ENCODE assay signal across 1 cellular context in genomic region chr19:14556662-14557188, GRCh38.
A peak's percentile ranks its signal among the peaks of the same experiment; 100 is the strongest.
TF ChIP-seq lines count a peak whose summit lies in the region.

No MANE protein-coding gene starts in this region.

TF ChIP-seq in HepG2, 621 proteins besides CTCF, POLR2A, EP300 and RAD21 (continued from another document and continues in another):
- TF ChIP-seq TCF12 (IDR thresholded peaks at IDR 0.05) (no peak), TCF12 (CRISPR knock-in tag; IDR thresholded peaks at IDR 0.05) (no peak), SAP130 (CRISPR knock-in tag; IDR thresholded peaks at IDR 0.05; ENCODE audit: low read depth) (peak; percentile 63), PBX3 (CRISPR knock-in tag; IDR thresholded peaks at IDR 0.05; ENCODE audit: borderline replicate concordance) (no peak), SP4 (CRISPR knock-in tag; IDR thresholded peaks at IDR 0.05) (no peak), ZMYM4 (CRISPR knock-in tag; IDR thresholded peaks at IDR 0.05) (no peak), JARID2 (CRISPR knock-in tag; IDR thresholded peaks at IDR 0.05; ENCODE audit: insufficient replicate concordance) (no peak), ZSCAN5A (CRISPR knock-in tag; IDR thresholded peaks at IDR 0.05; ENCODE audit: borderline replicate concordance) (no peak), YEATS2 (CRISPR knock-in tag; IDR thresholded peaks at IDR 0.05; ENCODE audit: borderline replicate concordance) (no peak), ARID5B (CRISPR knock-in tag; IDR thresholded peaks at IDR 0.05) (peak; percentile 32; the same call in 1 of the 2 replicates), ZNF792 (CRISPR knock-in tag; IDR thresholded peaks at IDR 0.05) (0 out of 2 replicates have a peak, but pooled peaks have one; percentile 39), ZNF567 (CRISPR knock-in tag; IDR thresholded peaks at IDR 0.05; ENCODE audit: borderline replicate concordance) (no peak), AHR (CRISPR knock-in tag; IDR thresholded peaks at IDR 0.05) (0 out of 2 replicates have a peak, but pooled peaks have one; percentile 27), TBP (CRISPR knock-in tag; IDR thresholded peaks at IDR 0.05) (no peak), ZNF224 (CRISPR knock-in tag; IDR thresholded peaks at IDR 0.05) (no peak), ZNF564 (CRISPR knock-in tag; IDR thresholded peaks at IDR 0.05) (no peak), ZNF337 (CRISPR knock-in tag; IDR thresholded peaks at IDR 0.05; ENCODE audit: borderline replicate concordance, low read depth) (no peak), TSC22D2 (CRISPR knock-in tag; IDR thresholded peaks at IDR 0.05; ENCODE audit: borderline replicate concordance) (no peak), HMG20B (CRISPR knock-in tag; conservative IDR thresholded peaks at IDR 0.05) (no peak), ZFP36 (IDR thresholded peaks at IDR 0.05; ENCODE audit: borderline replicate concordance, low read depth, low read length, partially characterized antibody) (no peak), ONECUT2 (CRISPR knock-in tag; IDR thresholded peaks at IDR 0.05) (no peak), ZNF7 (CRISPR knock-in tag; IDR thresholded peaks at IDR 0.05) (no peak), BRF2 (CRISPR knock-in tag; IDR thresholded peaks at IDR 0.05) (no peak), NFE2L1 (CRISPR knock-in tag; IDR thresholded peaks at IDR 0.05; ENCODE audit: borderline replicate concordance) (no peak), ISX (CRISPR knock-in tag; conservative IDR thresholded peaks at IDR 0.05) (no peak), PRDM15 (CRISPR knock-in tag; IDR thresholded peaks at IDR 0.05) (no peak), ZNF749 (CRISPR knock-in tag; IDR thresholded peaks at IDR 0.05; ENCODE audit: borderline replicate concordance) (no peak), MXI1 (IDR thresholded peaks at IDR 0.05; ENCODE audit: borderline replicate concordance, low read depth, low read length) (no peak), SRSF9 (IDR thresholded peaks at IDR 0.05; ENCODE audit: borderline replicate concordance, insufficient read depth, low read depth, low read length, poor library complexity, severe bottlenecking) (no peak), REST (IDR thresholded peaks at IDR 0.05; ENCODE audit: borderline replicate concordance in 1 of 2, low read depth in 1 of 2, low read length in 2 of 2) (no peak), ARHGAP35 (CRISPR knock-in tag; IDR thresholded peaks at IDR 0.05; ENCODE audit: borderline replicate concordance) (no peak), TRIM22 (IDR thresholded peaks at IDR 0.05) (no peak), ATM (IDR thresholded peaks at IDR 0.05; ENCODE audit: borderline replicate concordance) (no peak), SPEN (CRISPR knock-in tag; IDR thresholded peaks at IDR 0.05; ENCODE audit: low read depth) (no peak), ZSCAN31 (CRISPR knock-in tag; IDR thresholded peaks at IDR 0.05; ENCODE audit: low read depth) (no peak), NFYC (CRISPR knock-in tag; IDR thresholded peaks at IDR 0.05) (no peak), ZNF691 (CRISPR knock-in tag; IDR thresholded peaks at IDR 0.05; ENCODE audit: borderline replicate concordance, low read depth) (peak; percentile 83; the same call in 1 of the 2 replicates), RFX3 (CRISPR knock-in tag; IDR thresholded peaks at IDR 0.05) (no peak), DRAP1 (CRISPR knock-in tag; IDR thresholded peaks at IDR 0.05) (no peak), HOXD1 (CRISPR knock-in tag; IDR thresholded peaks at IDR 0.05) (no peak), ZNF737 (CRISPR knock-in tag; IDR thresholded peaks at IDR 0.05; ENCODE audit: borderline replicate concordance) (no peak), HNRNPL (IDR thresholded peaks at IDR 0.05; ENCODE audit: low read depth, low read length) (0 out of 2 replicates have a peak, but pooled peaks have one; percentile 53), PATZ1 (CRISPR knock-in tag; IDR thresholded peaks at IDR 0.05) (peak; percentile 55), POGZ (CRISPR knock-in tag; IDR thresholded peaks at IDR 0.05) (no peak), PAWR (CRISPR knock-in tag; IDR thresholded peaks at IDR 0.05; ENCODE audit: borderline replicate concordance) (no peak), GTF2F1 (IDR thresholded peaks at IDR 0.05; ENCODE audit: low read length) (no peak)
